Comparison of ENCODE assay signal across 8 cellular contexts in the genomic region with DNA sequence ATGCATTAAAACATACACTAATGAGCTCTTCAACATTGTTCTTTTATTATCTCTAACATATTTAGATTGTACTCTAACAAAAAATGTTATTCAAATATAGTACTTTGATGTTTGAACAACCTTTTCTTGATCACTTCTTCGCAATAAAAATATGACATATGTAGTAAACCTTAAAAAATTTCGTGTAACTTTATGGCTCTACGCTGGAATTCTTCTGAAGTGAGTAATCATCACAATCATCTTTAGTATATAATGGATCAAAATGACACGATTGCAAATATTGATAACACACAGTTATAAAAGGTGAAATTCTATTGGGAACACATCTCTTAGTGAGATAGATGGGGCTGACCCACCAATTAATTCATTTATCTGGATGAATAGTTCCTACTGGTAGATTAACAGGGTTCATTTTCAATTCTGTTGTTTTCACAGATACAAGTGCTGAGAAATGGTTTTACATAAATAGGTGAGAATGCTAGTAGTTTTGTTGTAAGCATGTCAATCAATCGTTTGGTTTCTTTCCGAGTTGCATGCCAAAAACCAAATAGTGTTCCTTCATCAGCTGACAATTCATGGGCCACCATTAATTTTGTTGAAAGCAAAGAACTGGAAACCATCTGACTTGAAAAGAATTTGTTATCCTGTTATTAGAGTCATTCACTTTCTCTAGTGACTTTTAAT. TPM values are rescaled to one million over a fixed set of nuclear protein-coding genes. Genes with fewer than 3 reads are reported as not detected.
A peak's percentile ranks its signal among the peaks of the same experiment; 100 is the strongest.
DNase-seq lines count a peak whose midpoint lies in the region; ATAC-seq and TF ChIP-seq lines count a peak whose summit lies in the region.

No MANE protein-coding gene starts in this region.

- no peak for TF ChIP-seq POLR2A in gastroesophageal sphincter (IDR thresholded peaks at IDR 0.05)
- TF ChIP-seq POLR2A in body of pancreas (IDR thresholded peaks at IDR 0.05): no peak

- TF ChIP-seq CTCF in WI38 (IDR thresholded peaks at IDR 0.05; ENCODE audit: low read depth, low read length): no peak
- no peak for TF ChIP-seq CTCF in gastroesophageal sphincter (IDR thresholded peaks at IDR 0.05)
- no peak for TF ChIP-seq CTCF in body of pancreas (IDR thresholded peaks at IDR 0.05)

- H3K4me3 ChIP-seq in WI38 (ENCODE audit: low read depth, low read length) (peak overlapping the region; percentile 73), gastroesophageal sphincter (peak overlapping the region; percentile 67 to 88), skin epidermis (peak overlapping the region; percentile 51 to 88 (median 84)), body of pancreas (peak overlapping the region in 1 of 2 donors; percentile 48)

- TF ChIP-seq EP300 in gastroesophageal sphincter (IDR thresholded peaks at IDR 0.05): no peak

- H3K4me1 ChIP-seq in gastroesophageal sphincter (peaks cover 0 to 52% (median 10%) of the 10 kb centered on the region in 3 donors), body of pancreas (peaks cover 19% of the 10 kb centered on the region)

- H3K9me3 ChIP-seq in gastroesophageal sphincter (no peaks in the 10 kb centered on the region), body of pancreas (no peaks in the 10 kb centered on the region)

- WGBS in gastroesophageal sphincter (ENCODE audit: low coverage in 1 of 2), 2 donors: 67 to 71% methylated on average over 6 of the region's 6 CpGs
- 50 to 53% methylated on average over 6 of the region's 6 CpGs for WGBS in body of pancreas, 2 donors

- ATAC-seq in gastroesophageal sphincter (no peak), GM19463 (IDR thresholded peaks at IDR 0.05; ENCODE audit: unreplicated experiment) (no peak), body of pancreas (no peak)

- intact Hi-C loops in body of pancreas (cut with DNase I): no loop called here

- H3K36me3 ChIP-seq in gastroesophageal sphincter: peaks cover 0 to 16% of the 10 kb centered on the region in 2 donors
- H3K36me3 ChIP-seq in body of pancreas (replicated peaks in 1 of 2; ENCODE audit: insufficient read depth in 1 of 2, low read depth in 2 of 2): peaks cover 0 to 1% of the 10 kb centered on the region in 2 donors

- H3K27ac ChIP-seq in gastroesophageal sphincter (peak overlapping the region; percentile 91 to 98 (median 94)), skin epidermis (peak overlapping the region in 17 of 21 experiments; percentile 89 to 99 (median 97)), body of pancreas (peak overlapping the region in 2 of 4 donors; percentile 94 to 97)

- H3K27me3 ChIP-seq in gastroesophageal sphincter (no peaks in the 10 kb centered on the region), body of pancreas (no peaks in the 10 kb centered on the region)

- DNase-seq in NCI-H82 (lab: John Stamatoyannopoulos, UW) (peak; percentile 18), NCI-H82 treated with DMSO at 0.1 percent for 48 hours (lab: John Stamatoyannopoulos, UW; ENCODE audit: unreplicated experiment) (no peak), iPS-NIHi7 (ENCODE audit: extremely low spot score) (no peak), body of pancreas (no peak)

RNA-seq across cellular contexts. Expression of gene ZMPSTE24, which starts 1.5 kb away (rescaled TPM):
- total RNA-seq in gastroesophageal sphincter (10 to 100 TPM; 49.0 to 76.1 (median 58.3) TPM), body of pancreas (10 to 100 TPM; 20.8 to 25.7 TPM)

RNA-seq across cellular contexts. Expression of gene TMCO2, which starts 8.8 kb away (rescaled TPM):
- total RNA-seq in gastroesophageal sphincter (not detected), body of pancreas (not detected)
